ENCODE assay signal across 11 cellular contexts in genomic region chr10:88281592-88282268, GRCh38.
DNase-seq lines count a peak whose midpoint lies in the region; ATAC-seq, FAIRE-seq and TF ChIP-seq lines count a peak whose summit lies in the region.
"Had no signal": no experiment of that assay in that cellular context is flagged by ENCODE, and none has a peak within 500 bp of the region (broad histone marks: within the 10 kb centered on the region; RNA-seq: fewer than 3 reads in every experiment).

No MANE protein-coding gene starts in this region.

- no peaks in the 10 kb centered on the region for H3K4me1 ChIP-seq in SJCRH30

- peak overlapping the region; percentile 34 for H3K4me3 ChIP-seq in AG09309 (ENCODE audit: control insufficient read depth, low read depth, low read length)
- H3K4me3 ChIP-seq in SJCRH30: no peak overlapping the region
- H3K4me3 ChIP-seq: upper lobe of left lung had no signal

- H3K27ac ChIP-seq in SJCRH30: no peak overlapping the region
- H3K27ac ChIP-seq: upper lobe of left lung had no signal

- TF ChIP-seq POLR2A in H54 (IDR thresholded peaks at IDR 0.05; ENCODE audit: low read depth, low read length): no peak

- H3K27ac Mint-ChIP-seq in T-helper 17 cell: no peak overlapping the region
- no peak overlapping the region for H3K27ac Mint-ChIP-seq in activated naive CD4-positive, alpha-beta T cell treated with anti-CD3 and anti-CD28 coated beads, Interleukin-2, amount 10 ng/mL, durations not matched to agents 7 days and 5 days
- H3K27ac Mint-ChIP-seq: activated naive CD8-positive, alpha-beta T cell had no signal

- H3K27me3 Mint-ChIP-seq in T-helper 17 cell: no peaks in the 10 kb centered on the region
- H3K27me3 Mint-ChIP-seq in activated naive CD4-positive, alpha-beta T cell treated with anti-CD3 and anti-CD28 coated beads, Interleukin-2, amount 10 ng/mL, durations not matched to agents 7 days and 5 days: no peaks in the 10 kb centered on the region
- H3K27me3 Mint-ChIP-seq: activated naive CD8-positive, alpha-beta T cell had no signal

- peak; percentile 99 for FAIRE-seq in H54 (lab: Jason Lieb, UNC)
- FAIRE-seq in islet of Langerhans (lab: Jason Lieb, UNC): peak; percentile 78

- H3K9me3 Mint-ChIP-seq in activated naive CD4-positive, alpha-beta T cell treated with anti-CD3 and anti-CD28 coated beads, Interleukin-2, amount 10 ng/mL, durations not matched to agents 7 days and 5 days: peaks cover 4% of the 10 kb centered on the region

- CTCF ChIA-PET in activated naive CD4-positive, alpha-beta T cell treated with anti-CD3 and anti-CD28 coated beads, Interleukin-2, amount 10 ng/mL, durations not matched to agents 7 days and 5 days (lab: Charles Lee): no interaction called here

- no peaks in the 10 kb centered on the region for H3K27me3 ChIP-seq in SJCRH30

- no peaks in the 10 kb centered on the region for H3K36me3 Mint-ChIP-seq in T-helper 17 cell (ENCODE audit: low read depth)
- no peaks in the 10 kb centered on the region for H3K36me3 Mint-ChIP-seq in activated naive CD4-positive, alpha-beta T cell treated with anti-CD3 and anti-CD28 coated beads, Interleukin-2, amount 10 ng/mL, durations not matched to agents 7 days and 5 days
- H3K36me3 Mint-ChIP-seq: activated naive CD8-positive, alpha-beta T cell had no signal

- H3K9me3 ChIP-seq in T-helper 17 cell (ENCODE audit: control insufficient read depth, low read length, poor library complexity, severe bottlenecking): no peaks in the 10 kb centered on the region
- no peaks in the 10 kb centered on the region for H3K9me3 ChIP-seq in SJCRH30 (replicated peaks)
- H3K9me3 ChIP-seq: upper lobe of left lung had no signal

- DNase-seq in AG09309 (ENCODE audit: low read depth) (peak; percentile 59), H54 (ENCODE audit: insufficient read length, low spot score) (no peak), T-helper 17 cell (no peak), epidermal melanocyte (ENCODE audit: insufficient read length, low spot score) (no peak), SJCRH30 (no peak)
- no peak for DNase-seq in stimulated activated CD4-positive, alpha-beta T cell treated with anti-CD3 and anti-CD28 coated beads, Interleukin-4, amount 100 ng/mL, for 4 hours
- no peak for DNase-seq in activated naive CD4-positive, alpha-beta T cell treated with anti-CD3 and anti-CD28 coated beads, Interleukin-2, amount 10 ng/mL, durations not matched to agents 7 days and 5 days
- DNase-seq: retina, upper lobe of left lung had no signal

- H3K36me3 ChIP-seq in SJCRH30: no peaks in the 10 kb centered on the region
- H3K36me3 ChIP-seq: upper lobe of left lung had no signal

- H3K4me1 Mint-ChIP-seq in T-helper 17 cell: peaks cover 21% of the 10 kb centered on the region
- H3K4me1 Mint-ChIP-seq in activated naive CD4-positive, alpha-beta T cell treated with anti-CD3 and anti-CD28 coated beads, Interleukin-2, amount 10 ng/mL, durations not matched to agents 7 days and 5 days: peaks cover 25% of the 10 kb centered on the region

- no peak for ATAC-seq in T-helper 17 cell

- peak overlapping the region; percentile 19 for H3K4me3 Mint-ChIP-seq in T-helper 17 cell
- H3K4me3 Mint-ChIP-seq in activated naive CD4-positive, alpha-beta T cell treated with anti-CD3 and anti-CD28 coated beads, Interleukin-2, amount 10 ng/mL, durations not matched to agents 7 days and 5 days: no peak overlapping the region
- H3K4me3 Mint-ChIP-seq: activated naive CD8-positive, alpha-beta T cell had no signal

- no peak for TF ChIP-seq CTCF in AG09309 (IDR thresholded peaks at IDR 0.05; ENCODE audit: control insufficient read depth, insufficient read depth, low read depth, low read length, missing control alignments)
